ENCODE assay signal across 1 cellular context in genomic region chr6:18990313-18990978, GRCh38.
TF ChIP-seq lines count a peak whose summit lies in the region.

No MANE protein-coding gene starts in this region.

TF ChIP-seq in HEK293, 187 proteins besides CTCF, POLR2A, EP300 and RAD21 (continued from another document):
- TF ChIP-seq, protein P1, sequence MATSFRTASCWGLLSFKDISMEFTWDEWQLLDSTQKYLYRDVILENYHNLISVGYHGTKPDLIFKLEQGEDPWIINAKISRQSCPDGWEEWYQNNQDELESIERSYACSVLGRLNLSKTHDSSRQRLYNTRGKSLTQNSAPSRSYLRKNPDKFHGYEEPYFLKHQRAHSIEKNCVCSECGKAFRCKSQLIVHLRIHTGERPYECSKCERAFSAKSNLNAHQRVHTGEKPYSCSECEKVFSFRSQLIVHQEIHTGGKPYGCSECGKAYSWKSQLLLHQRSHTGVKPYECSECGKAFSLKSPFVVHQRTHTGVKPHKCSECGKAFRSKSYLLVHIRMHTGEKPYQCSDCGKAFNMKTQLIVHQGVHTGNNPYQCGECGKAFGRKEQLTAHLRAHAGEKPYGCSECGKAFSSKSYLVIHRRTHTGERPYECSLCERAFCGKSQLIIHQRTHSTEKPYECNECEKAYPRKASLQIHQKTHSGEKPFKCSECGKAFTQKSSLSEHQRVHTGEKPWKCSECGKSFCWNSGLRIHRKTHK (tag by site-specific recombination; IDR thresholded peaks at IDR 0.05), result no peak
- no peak for TF ChIP-seq ZNF596 (tag by site-specific recombination; IDR thresholded peaks at IDR 0.05)
- no peak for TF ChIP-seq ZXDB (tag by site-specific recombination; IDR thresholded peaks at IDR 0.05)
- no peak for TF ChIP-seq ZNF10 (tag by site-specific recombination; IDR thresholded peaks at IDR 0.05)
TF ChIP-seq in HEK293: peak in this region for 6.
